ENCODE assay signal across 8 cellular contexts in the genomic region with DNA sequence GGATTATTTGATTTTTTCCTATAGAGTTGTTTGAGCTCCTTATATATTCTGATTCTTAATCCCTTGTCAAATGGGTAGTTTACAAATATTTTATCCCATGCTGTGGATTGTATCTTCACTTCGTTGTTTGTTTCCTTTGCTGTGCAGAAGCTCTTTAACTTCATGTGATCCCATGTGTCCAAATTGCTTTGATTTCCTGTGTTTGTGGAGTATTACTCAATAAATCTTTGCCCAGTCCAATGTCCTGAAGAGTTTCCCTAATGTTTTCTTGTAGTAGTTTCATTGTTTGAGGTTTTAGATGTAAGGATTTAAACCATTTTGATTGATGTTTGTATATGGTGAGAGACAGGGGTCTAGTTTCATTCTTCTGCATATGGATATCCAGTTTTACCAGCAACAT.
"Had no signal": no experiment of that assay in that cellular context is flagged by ENCODE, and none has a peak within 500 bp of the region (broad histone marks: within the 10 kb centered on the region; RNA-seq: fewer than 3 reads in every experiment).

No MANE protein-coding gene starts in this region.

- FAIRE-seq: G401.6, GM12878, GM12891, GM12892, GM18507, GM19239 had no signal

- ATAC-seq: GM12878 had no signal

- DNase-seq: GDM1, GF-D8 had no signal

- H3K4me3 ChIP-seq: GM12878 had no signal
